Comparison of ENCODE assay signal across 1 cellular context in the genomic region with DNA sequence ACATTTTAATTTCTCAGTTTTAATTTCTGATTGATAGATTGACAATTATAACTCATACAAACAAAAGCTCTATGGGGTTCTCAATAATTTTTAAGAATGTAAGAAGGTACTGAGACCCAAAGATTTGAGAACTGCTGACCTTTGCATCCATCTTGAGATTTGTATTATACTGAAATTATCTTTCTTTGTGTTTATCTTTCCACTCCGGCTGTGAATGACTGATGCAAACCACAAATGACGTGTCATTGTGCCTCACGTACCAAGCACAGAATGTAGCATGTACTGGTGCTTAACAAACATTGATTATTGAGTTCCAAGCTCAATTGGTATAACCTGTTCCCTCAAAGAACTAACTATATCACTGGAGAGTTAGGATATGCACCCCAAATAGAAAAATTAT.
TF ChIP-seq lines count a peak whose summit lies in the region.

No MANE protein-coding gene starts in this region.

TF ChIP-seq in HepG2, 621 proteins besides CTCF, POLR2A, EP300 and RAD21 (continued from another document):
- TF ChIP-seq CREB1 (IDR thresholded peaks at IDR 0.05) = peak; percentile 28; the same call in 1 of the 2 replicates
- no peak for TF ChIP-seq CREB1 (CRISPR knock-in tag; IDR thresholded peaks at IDR 0.05)
- no peak for TF ChIP-seq ZFP82 (CRISPR knock-in tag; IDR thresholded peaks at IDR 0.05; ENCODE audit: borderline replicate concordance)
- peak in 1 of 2 experiments; percentile 40; a peak in 1 of 4 replicates for TF ChIP-seq MAFK (conservative IDR thresholded peaks at IDR 0.05 in 1 of 2, IDR thresholded peaks at IDR 0.05 in 1 of 2; ENCODE audit: low read length in 2 of 2)
- no peak for TF ChIP-seq JUN (CRISPR knock-in tag; IDR thresholded peaks at IDR 0.05)
- no peak for TF ChIP-seq ZNF460 (CRISPR knock-in tag; IDR thresholded peaks at IDR 0.05; ENCODE audit: borderline replicate concordance)
- TF ChIP-seq RFXANK (CRISPR knock-in tag; IDR thresholded peaks at IDR 0.05) = no peak
- no peak for TF ChIP-seq ZNF543 (CRISPR knock-in tag; IDR thresholded peaks at IDR 0.05)
- no peak for TF ChIP-seq RARA (CRISPR knock-in tag; IDR thresholded peaks at IDR 0.05)
- TF ChIP-seq ZBTB7A (CRISPR knock-in tag; IDR thresholded peaks at IDR 0.05) = no peak
